ENCODE assay signal across 8 cellular contexts in genomic region chr18:9082763-9083510, GRCh38. TPM values are rescaled to one million over a fixed set of nuclear protein-coding genes. Genes with fewer than 3 reads are reported as not detected.
A peak's percentile ranks its signal among the peaks of the same experiment; 100 is the strongest.
DNase-seq lines count a peak whose midpoint lies in the region; ATAC-seq, FAIRE-seq and TF ChIP-seq lines count a peak whose summit lies in the region.

No MANE protein-coding gene starts in this region.

- no peaks in the 10 kb centered on the region for H3K27me3 Mint-ChIP-seq in dendritic cell treated with granulocyte-macrophage colony-stimulating factor and Interleukin-4, amounts not matched to agents 40 ng/mL and 50 ng/mL, for 4 days

- intact Hi-C loops in dendritic cell treated with granulocyte-macrophage colony-stimulating factor and Interleukin-4, amounts not matched to agents 40 ng/mL and 50 ng/mL, for 4 days (cut with micrococcal nuclease) = no loop called here
- intact Hi-C loops in kidney (cut with DNase I) = no loop called here

- no peak for FAIRE-seq in kidney (lab: Jason Lieb, UNC)

- no peaks in the 10 kb centered on the region for H3K9me3 ChIP-seq in kidney (ENCODE audit: control insufficient read depth in 1 of 2, low read length in 2 of 2)

- peak overlapping the region; percentile 34 for H3K4me3 Mint-ChIP-seq in dendritic cell treated with granulocyte-macrophage colony-stimulating factor and Interleukin-4, amounts not matched to agents 40 ng/mL and 50 ng/mL, for 4 days

- H3K27ac ChIP-seq in kidney (ENCODE audit: low read depth in 2 of 2, low read length in 2 of 2) = no peak overlapping the region

- peaks cover 60% of the 10 kb centered on the region for H3K4me1 Mint-ChIP-seq in dendritic cell treated with granulocyte-macrophage colony-stimulating factor and Interleukin-4, amounts not matched to agents 40 ng/mL and 50 ng/mL, for 4 days (ENCODE audit: low read depth)

- DNase-seq in MV-4-11 (lab: John Stamatoyannopoulos, UW) (peak; percentile 39), GOT3 (lab: John Stamatoyannopoulos, UW) (no peak), NCI-H187 (lab: John Stamatoyannopoulos, UW) (no peak), kidney (no peak)

- peaks cover 5% of the 10 kb centered on the region for H3K36me3 Mint-ChIP-seq in dendritic cell treated with granulocyte-macrophage colony-stimulating factor and Interleukin-4, amounts not matched to agents 40 ng/mL and 50 ng/mL, for 4 days (ENCODE audit: low read depth)

- H3K4me3 ChIP-seq in kidney (ENCODE audit: low read length in 2 of 2) = no peak overlapping the region

- no peak for TF ChIP-seq CTCF in kidney (IDR thresholded peaks at IDR 0.05; ENCODE audit: borderline replicate concordance, extremely low read depth, insufficient read depth)

- ATAC-seq in GM18499 (IDR thresholded peaks at IDR 0.05; ENCODE audit: insufficient read depth, unreplicated experiment) (peak; percentile 75), GM21723 (IDR thresholded peaks at IDR 0.05; ENCODE audit: unreplicated experiment) (peak; percentile 88), HG03159 (IDR thresholded peaks at IDR 0.05; ENCODE audit: unreplicated experiment) (no peak)

- H3K9me3 Mint-ChIP-seq in dendritic cell treated with granulocyte-macrophage colony-stimulating factor and Interleukin-4, amounts not matched to agents 40 ng/mL and 50 ng/mL, for 4 days = no peaks in the 10 kb centered on the region

- H3K36me3 ChIP-seq in kidney (ENCODE audit: control insufficient read depth in 1 of 2, insufficient read depth in 2 of 2, low read length in 2 of 2) = no peaks in the 10 kb centered on the region

- no peak overlapping the region for H3K9ac ChIP-seq in kidney (ENCODE audit: low read length in 2 of 2)

- peak overlapping the region; percentile 97 for H3K27ac Mint-ChIP-seq in dendritic cell treated with granulocyte-macrophage colony-stimulating factor and Interleukin-4, amounts not matched to agents 40 ng/mL and 50 ng/mL, for 4 days

- no peaks in the 10 kb centered on the region for H3K4me1 ChIP-seq in kidney (ENCODE audit: control insufficient read depth in 1 of 2, insufficient read depth in 1 of 2, low read depth in 1 of 2, low read length in 2 of 2)

RNA-seq across cellular contexts. Expression of gene NDUFV2, which starts 19.6 kb away (rescaled TPM):
- 131 TPM for total RNA-seq in kidney
- polyA plus RNA-seq in kidney (ENCODE audit: insufficient read depth, low read depth, low replicate concordance) = 391 TPM

RNA-seq across cellular contexts. Expression of gene ANKRD12, which starts 53.6 kb away (rescaled TPM):
- 81.8 TPM for total RNA-seq in kidney
- 3.9 TPM for polyA plus RNA-seq in kidney (ENCODE audit: insufficient read depth, low read depth, low replicate concordance)
